ENCODE assay signal across 11 cellular contexts in the genomic region with DNA sequence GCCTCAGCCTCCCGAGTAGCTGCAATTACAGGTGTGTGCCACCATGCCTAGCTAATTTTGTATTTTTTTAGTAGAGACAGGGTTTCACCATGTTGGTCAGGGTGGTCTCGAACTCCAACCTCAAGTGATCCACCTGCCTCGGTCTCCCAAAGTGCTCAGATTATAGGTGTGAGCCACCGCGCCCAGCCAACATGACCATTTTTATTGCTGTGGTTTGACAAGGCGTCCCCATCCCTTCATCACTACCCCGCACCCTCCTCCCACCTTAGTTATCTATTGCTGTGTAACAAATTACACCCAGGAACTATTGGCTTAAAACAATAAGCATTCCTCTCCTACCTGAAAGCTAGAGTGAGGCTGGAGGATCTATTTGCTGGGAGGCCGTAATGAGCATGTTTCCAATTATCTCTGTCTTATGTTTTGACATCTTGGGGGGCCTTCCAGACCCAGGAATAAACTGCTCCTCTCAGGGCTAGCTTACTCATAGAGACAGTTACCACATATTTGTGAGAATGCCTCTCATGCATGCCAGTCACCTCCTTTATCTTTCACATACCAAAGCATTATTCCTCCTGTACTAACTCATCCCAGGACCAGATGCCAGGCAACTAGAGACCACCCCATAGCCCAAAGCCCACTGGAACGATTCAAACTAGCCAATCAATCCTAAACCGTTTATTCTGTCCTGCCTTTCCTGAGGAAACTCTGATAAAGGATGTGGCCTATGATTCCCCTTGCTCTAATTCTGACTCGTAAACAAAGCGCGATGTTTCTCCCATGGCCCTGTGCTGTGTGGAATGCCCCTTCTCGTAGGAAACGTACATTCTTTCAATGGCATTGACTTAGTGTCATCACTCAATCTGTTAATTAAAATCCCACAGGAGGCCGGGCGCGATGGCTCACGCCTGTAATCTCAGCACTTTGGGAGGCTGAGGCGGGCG. TPM values are rescaled to one million over a fixed set of nuclear protein-coding genes. Genes with fewer than 3 reads are reported as not detected.
DNase-seq lines count a peak whose midpoint lies in the region; ATAC-seq and TF ChIP-seq lines count a peak whose summit lies in the region.
"Had no signal": no experiment of that assay in that cellular context is flagged by ENCODE, and none has a peak within 500 bp of the region (broad histone marks: within the 10 kb centered on the region; RNA-seq: fewer than 3 reads in every experiment).

No MANE protein-coding gene starts in this region.

- no peaks in the 10 kb centered on the region for H3K27me3 ChIP-seq in effector memory CD4-positive, alpha-beta T cell (replicated peaks; ENCODE audit: control insufficient read depth, insufficient read depth, low read length, poor library complexity, severe bottlenecking)

- ATAC-seq in Right ventricle myocardium superior (ENCODE audit: poor library complexity) (no peak), left ventricle myocardium superior (no peak), HG02973 (IDR thresholded peaks at IDR 0.05; ENCODE audit: unreplicated experiment) (no peak)

- no peaks in the 10 kb centered on the region for H3K27me3 Mint-ChIP-seq in Calu3 (ENCODE audit: unreplicated experiment)

- CTCF ChIA-PET in Calu3 (lab: Charles Lee): no interaction called here

- H3K27ac Mint-ChIP-seq in Calu3 (ENCODE audit: unreplicated experiment): no peak overlapping the region

- H3K36me3 ChIP-seq in effector memory CD4-positive, alpha-beta T cell (ENCODE audit: control insufficient read depth, insufficient read depth, low read length): peaks cover 23% of the 10 kb centered on the region

- BruUV-seq in Calu3 (replicated peaks; lab: Mats Ljungman, UMichigan): no TSS peak

- peak; percentile 27 for DNase-seq in Right ventricle myocardium superior
- no peak for DNase-seq in left ventricle myocardium superior
- DNase-seq in T1000 (lab: John Stamatoyannopoulos, UW): peak; percentile 18
- peak; percentile 56 for DNase-seq in glomerular visceral epithelial cell (ENCODE audit: extremely low spot score)
- DNase-seq in effector memory CD4-positive, alpha-beta T cell: no peak
- no peak for DNase-seq in activated gamma-delta T cell (lab: John Stamatoyannopoulos, UW)
- no peak for DNase-seq in Calu3
- DNase-seq: activated CD4-positive, alpha-beta T cell treated with anti-CD3 and anti-CD28 coated beads, Interleukin-2, amount 50 U/mL, for 48 hours; DMS 273 treated with DMSO at 0.1 percent for 48 hours; OCI-M1 had no signal

- H3K4me1 Mint-ChIP-seq in Calu3 (ENCODE audit: low read depth, unreplicated experiment): peaks cover 25% of the 10 kb centered on the region

- H3K36me3 Mint-ChIP-seq in Calu3 (ENCODE audit: insufficient read depth, unreplicated experiment): peaks cover 71% of the 10 kb centered on the region

- no peak for TF ChIP-seq CTCF in Calu3 (IDR thresholded peaks at IDR 0.05; ENCODE audit: unreplicated experiment)

- no peaks in the 10 kb centered on the region for H3K9me3 Mint-ChIP-seq in Calu3 (ENCODE audit: low read depth, unreplicated experiment)

- peaks cover 6% of the 10 kb centered on the region for H3K4me1 ChIP-seq in effector memory CD4-positive, alpha-beta T cell (ENCODE audit: control insufficient read depth, insufficient read depth, low read length, poor library complexity, severe bottlenecking)

- H3K27ac ChIP-seq in effector memory CD4-positive, alpha-beta T cell (ENCODE audit: insufficient read depth, low read length, poor library complexity, severe bottlenecking): no peak overlapping the region

- H3K4me3 ChIP-seq in effector memory CD4-positive, alpha-beta T cell (ENCODE audit: insufficient read depth, low read depth, low read length, poor library complexity, severe bottlenecking): no peak overlapping the region

- intact Hi-C loops in Right ventricle myocardium superior (cut with DNase I): no loop called here
- intact Hi-C loops in left ventricle myocardium superior (cut with micrococcal nuclease): no loop called here
- intact Hi-C loops in Calu3 (cut with micrococcal nuclease; ENCODE audit: unreplicated experiment): no loop called here

- no peaks in the 10 kb centered on the region for H3K9me3 ChIP-seq in effector memory CD4-positive, alpha-beta T cell (ENCODE audit: control insufficient read depth, low read length)

- no peak overlapping the region for H3K4me3 Mint-ChIP-seq in Calu3 (ENCODE audit: low read depth, unreplicated experiment)

RNA-seq across cellular contexts. Expression of a gene that starts 19.4 kb away (rescaled TPM):
- total RNA-seq in Right ventricle myocardium superior (193 TPM), left ventricle myocardium superior (229 TPM), Calu3 (2022) (205 and 213 TPM in 2 replicates)

RNA-seq across cellular contexts. Expression of a gene that starts 30.1 kb away (rescaled TPM):
- total RNA-seq in Right ventricle myocardium superior (not detected), left ventricle myocardium superior (0.57 TPM), Calu3 (2022) (0.68 and 0.83 TPM in 2 replicates)

RNA-seq across cellular contexts. Expression of a gene that starts 48.1 kb away (rescaled TPM):
- total RNA-seq in Right ventricle myocardium superior (143 TPM), left ventricle myocardium superior (172 TPM), Calu3 (2022) (369 and 401 TPM in 2 replicates)

RNA-seq across cellular contexts. Expression of a gene that starts 48.4 kb away (rescaled TPM):
- 38.4 TPM for total RNA-seq in Right ventricle myocardium superior
- 53.6 TPM for total RNA-seq in left ventricle myocardium superior
- total RNA-seq in Calu3 (2022): 63.7 and 64.5 TPM in 2 replicates

Comparison
In these comparisons a context has a peak if more than half of its experiments do, and no peak if none do; other contexts are left out.
1. DNase-seq: peak in Right ventricle myocardium superior (single experiment), T1000 (single experiment) and glomerular visceral epithelial cell (single experiment); none in left ventricle myocardium superior (single experiment), effector memory CD4-positive, alpha-beta T cell (0 of 3), activated gamma-delta T cell (single experiment) and Calu3 (single experiment).